ENCODE assay signal across 12 cellular contexts in genomic region chr9:36985769-36986547, GRCh38. TPM values are rescaled to one million over a fixed set of nuclear protein-coding genes. Genes with fewer than 3 reads are reported as not detected.
A peak's percentile ranks its signal among the peaks of the same experiment; 100 is the strongest.
DNase-seq lines count a peak whose midpoint lies in the region; ATAC-seq, FAIRE-seq and TF ChIP-seq lines count a peak whose summit lies in the region.
"Had no signal": no experiment of that assay in that cellular context is flagged by ENCODE, and none has a peak within 500 bp of the region (broad histone marks: within the 10 kb centered on the region; RNA-seq: fewer than 3 reads in every experiment).

No MANE protein-coding gene starts in this region.

- peak overlapping the region; percentile 29 for H3K4me3 Mint-ChIP-seq in T-helper 2 cell treated with Interferon-gamma antibody and Interleukin-4, amounts not matched to agents 5 μg/mL and 100 μg/mL, for 36 hours
- H3K4me3 Mint-ChIP-seq: T-helper 1 cell treated with Interleukin-12 subunit alpha and Interleukin-12 subunit beta and Interleukin-4 antibody, amounts not matched to agents 30 μg/mL and 1 μg/mL, for 36 hours had no signal

- FAIRE-seq in endothelial cell of umbilical vein (lab: Jason Lieb, UNC), result no peak

- WGBS in aorta, 2 donors, result 1% methylated on average over 68 to 83 of the region's 83 CpGs

- no peak overlapping the region for H3K4me2 ChIP-seq in endothelial cell of umbilical vein (ENCODE audit: insufficient read depth, low read length)

- no peak overlapping the region for H3K9ac ChIP-seq in endothelial cell of umbilical vein (replicated peaks; ENCODE audit: extremely low read depth, insufficient read depth, low read length)

- intact Hi-C loops in endothelial cell of umbilical vein (cut with micrococcal nuclease), result no loop called here
- intact Hi-C loops in posterior vena cava (cut with DNase I), result no loop called here
- intact Hi-C loops in aorta (cut with DNase I), result no loop called here

- no peak overlapping the region for H3K27ac Mint-ChIP-seq in T-helper 2 cell treated with Interferon-gamma antibody and Interleukin-4, amounts not matched to agents 5 μg/mL and 100 μg/mL, for 36 hours
- H3K27ac Mint-ChIP-seq: T-helper 1 cell treated with Interleukin-12 subunit alpha and Interleukin-12 subunit beta and Interleukin-4 antibody, amounts not matched to agents 30 μg/mL and 1 μg/mL, for 36 hours had no signal

- H3K27me3 ChIP-seq in endothelial cell of umbilical vein (ENCODE audit: control insufficient read depth in 2 of 2, insufficient read depth in 2 of 2, low read length in 2 of 2) (peaks cover 64 to 76% of the 10 kb centered on the region in 2 experiments), aorta (ENCODE audit: control insufficient read depth in 1 of 2, insufficient read depth in 2 of 2, low read length in 1 of 2) (no peaks in the 10 kb centered on the region)

- peaks cover 11% of the 10 kb centered on the region for H3K9me3 Mint-ChIP-seq in T-helper 2 cell treated with Interferon-gamma antibody and Interleukin-4, amounts not matched to agents 5 μg/mL and 100 μg/mL, for 36 hours

- peaks cover 5% of the 10 kb centered on the region for H3K36me3 Mint-ChIP-seq in T-helper 2 cell treated with Interferon-gamma antibody and Interleukin-4, amounts not matched to agents 5 μg/mL and 100 μg/mL, for 36 hours (ENCODE audit: low read depth)

- no peak for TF ChIP-seq CTCF in endothelial cell of umbilical vein (IDR thresholded peaks at IDR 0.05; ENCODE audit: extremely low read depth in 1 of 2, insufficient read depth in 1 of 2, low read depth in 1 of 2, low read length in 2 of 2)

- H3K4me1 Mint-ChIP-seq in T-helper 2 cell treated with Interferon-gamma antibody and Interleukin-4, amounts not matched to agents 5 μg/mL and 100 μg/mL, for 36 hours (ENCODE audit: low read depth), result peaks cover 4% of the 10 kb centered on the region

- H3K9me1 ChIP-seq in endothelial cell of umbilical vein (replicated peaks; ENCODE audit: control insufficient read depth, extremely low read depth, insufficient read depth, low read length), result no peaks in the 10 kb centered on the region

- no peaks in the 10 kb centered on the region for H3K4me1 ChIP-seq in endothelial cell of umbilical vein (ENCODE audit: control insufficient read depth, extremely low read depth, insufficient read depth, low read length)
- no peaks in the 10 kb centered on the region for H3K4me1 ChIP-seq in aorta (ENCODE audit: control insufficient read depth in 1 of 2, insufficient read depth in 2 of 2, low read length in 2 of 2)

- H3K9me3 ChIP-seq in endothelial cell of umbilical vein (replicated peaks; ENCODE audit: control insufficient read depth, insufficient read depth, low read length) (no peaks in the 10 kb centered on the region), aorta (ENCODE audit: control insufficient read depth, low read length) (peaks cover 1% of the 10 kb centered on the region)

- TF ChIP-seq POLR2A in endothelial cell of umbilical vein (IDR thresholded peaks at IDR 0.05; ENCODE audit: low read depth, low read length), result no peak

- dilution Hi-C loops in endothelial cell of umbilical vein (cut with MboI; ENCODE audit: extremely low pct_ligation_motif_present, low sequenced_read_pairs), result no loop called here

- H3K4me3 ChIP-seq in endothelial cell of umbilical vein (replicated peaks in 1 of 3; ENCODE audit: insufficient read depth in 1 of 3, low read depth in 1 of 3, low read length in 3 of 3) (peak overlapping the region in 1 of 3 experiments; percentile 6), aorta (ENCODE audit: low read length in 2 of 2) (peak overlapping the region in 1 of 2 donors; percentile 17)

- no peak for DNase-seq in T-helper 2 cell treated with Interferon-gamma antibody and Interleukin-4, amounts not matched to agents 5 μg/mL and 100 μg/mL, for 36 hours (ENCODE audit: low spot score)
- no peak for DNase-seq in T-helper 2 cell
- DNase-seq in NCI-H146 (lab: John Stamatoyannopoulos, UW), result peak; percentile 84
- no peak for DNase-seq in endothelial cell of umbilical vein (ENCODE audit: low read depth, low spot score)
- peak; percentile 74 for DNase-seq in posterior vena cava (ENCODE audit: low spot score)
- no peak for DNase-seq in germinal center (ENCODE audit: low spot score)
- no peak for DNase-seq in NCI-H345 (lab: John Stamatoyannopoulos, UW)
- DNase-seq in aorta, result no peak
- DNase-seq: activated gamma-delta T cell, IMR-90 had no signal

- POLR2A ChIA-PET in endothelial cell of umbilical vein (lab: Charles Lee), result no interaction called here

- BruUV-seq in endothelial cell of umbilical vein (replicated peaks; lab: Mats Ljungman, UMichigan), result no TSS peak

- H3K36me3 ChIP-seq in endothelial cell of umbilical vein (ENCODE audit: control insufficient read depth in 2 of 2, extremely low read depth in 1 of 2, insufficient read depth in 2 of 2, low read length in 2 of 2) (no peaks in the 10 kb centered on the region), aorta (ENCODE audit: control insufficient read depth in 1 of 2, insufficient read depth in 2 of 2, low read length in 1 of 2) (no peaks in the 10 kb centered on the region)

- CTCF ChIA-PET in endothelial cell of umbilical vein (lab: Charles Lee), result interaction anchor here (2.6 kb wide), 1 partner anchor 10 kb away, joined by 12 read pairs; no protein-coding TSS in a partner anchor

- peaks cover 72% of the 10 kb centered on the region for H3K27me3 Mint-ChIP-seq in T-helper 2 cell treated with Interferon-gamma antibody and Interleukin-4, amounts not matched to agents 5 μg/mL and 100 μg/mL, for 36 hours (ENCODE audit: low read depth)

- H3K79me2 ChIP-seq in endothelial cell of umbilical vein (ENCODE audit: control insufficient read depth, insufficient read depth, low read length), result no peaks in the 10 kb centered on the region

- no peak overlapping the region for H2AFZ ChIP-seq in endothelial cell of umbilical vein (ENCODE audit: low read depth, low read length)

- ATAC-seq in aorta (ENCODE audit: low FRiP score), result no peak

- no peaks in the 10 kb centered on the region for H4K20me1 ChIP-seq in endothelial cell of umbilical vein (replicated peaks; ENCODE audit: control insufficient read depth, extremely low read depth, insufficient read depth, low read length)

- H3K27ac ChIP-seq in endothelial cell of umbilical vein (ENCODE audit: insufficient read depth, low read depth, low read length) (no peak overlapping the region), aorta (ENCODE audit: low read depth in 1 of 2, low read length in 2 of 2) (no peak overlapping the region)

TF ChIP-seq in endothelial cell of umbilical vein, 7 proteins besides CTCF, POLR2A, EP300 and RAD21:
- TF ChIP-seq EZH2 (IDR thresholded peaks at IDR 0.05; ENCODE audit: borderline replicate concordance, low read depth, low read length, severe bottlenecking) (peak; percentile 75), JUN (IDR thresholded peaks at IDR 0.05; ENCODE audit: borderline replicate concordance, insufficient read depth, insufficient read length, low read depth) (no peak), GATA2 (IDR thresholded peaks at IDR 0.05; ENCODE audit: insufficient read depth, insufficient read length, low read depth, low read length) (no peak)

RNA-seq across cellular contexts. Expression of gene PAX5, which starts 48.1 kb away (rescaled TPM):
- total RNA-seq in endothelial cell of umbilical vein (not detected in 2 replicates), posterior vena cava (under 1 TPM; 0.46 to 0.67 TPM), aorta (under 1 TPM; 0.19 to 0.81 TPM)
- polyA plus RNA-seq in endothelial cell of umbilical vein (not detected in 2 replicates), aorta (under 1 TPM; under 0.01 to 0.61 TPM)
- polyA plus RNA-seq in endothelial cell of umbilical vein (2011; cell fraction: cytosol; rRNA removed), result not detected in 2 replicates
- not detected in 2 replicates for polyA plus RNA-seq in endothelial cell of umbilical vein (2011; cell fraction: nucleus; rRNA removed)
- not detected in 2 replicates for polyA plus RNA-seq in endothelial cell of umbilical vein (2012)
- not detected in 2 replicates for polyA minus RNA-seq in endothelial cell of umbilical vein
- not detected for polyA minus RNA-seq in endothelial cell of umbilical vein (2011; cell fraction: cytosol; rRNA and poly(A)+ RNA removed)
- not detected in 2 replicates for polyA minus RNA-seq in endothelial cell of umbilical vein (2011; cell fraction: nucleus; rRNA and poly(A)+ RNA removed)
- total RNA-seq: IMR-90, NCI-H460 had no signal
- polyA plus RNA-seq: IMR-90 had no signal

Comparison
In these comparisons a context has a peak if more than half of its experiments do, and no peak if none do; other contexts are left out.
1. DNase-seq: peak in NCI-H146 (single experiment) and posterior vena cava (single experiment); none in T-helper 2 cell treated with Interferon-gamma antibody and Interleukin-4, amounts not matched to agents 5 μg/mL and 100 μg/mL, for 36 hours (single experiment), T-helper 2 cell (0 of 5), endothelial cell of umbilical vein (single experiment), germinal center (single experiment), NCI-H345 (single experiment) and aorta (0 of 2).